8 cellular contexts compared by ENCODE assay signal in the genomic region with DNA sequence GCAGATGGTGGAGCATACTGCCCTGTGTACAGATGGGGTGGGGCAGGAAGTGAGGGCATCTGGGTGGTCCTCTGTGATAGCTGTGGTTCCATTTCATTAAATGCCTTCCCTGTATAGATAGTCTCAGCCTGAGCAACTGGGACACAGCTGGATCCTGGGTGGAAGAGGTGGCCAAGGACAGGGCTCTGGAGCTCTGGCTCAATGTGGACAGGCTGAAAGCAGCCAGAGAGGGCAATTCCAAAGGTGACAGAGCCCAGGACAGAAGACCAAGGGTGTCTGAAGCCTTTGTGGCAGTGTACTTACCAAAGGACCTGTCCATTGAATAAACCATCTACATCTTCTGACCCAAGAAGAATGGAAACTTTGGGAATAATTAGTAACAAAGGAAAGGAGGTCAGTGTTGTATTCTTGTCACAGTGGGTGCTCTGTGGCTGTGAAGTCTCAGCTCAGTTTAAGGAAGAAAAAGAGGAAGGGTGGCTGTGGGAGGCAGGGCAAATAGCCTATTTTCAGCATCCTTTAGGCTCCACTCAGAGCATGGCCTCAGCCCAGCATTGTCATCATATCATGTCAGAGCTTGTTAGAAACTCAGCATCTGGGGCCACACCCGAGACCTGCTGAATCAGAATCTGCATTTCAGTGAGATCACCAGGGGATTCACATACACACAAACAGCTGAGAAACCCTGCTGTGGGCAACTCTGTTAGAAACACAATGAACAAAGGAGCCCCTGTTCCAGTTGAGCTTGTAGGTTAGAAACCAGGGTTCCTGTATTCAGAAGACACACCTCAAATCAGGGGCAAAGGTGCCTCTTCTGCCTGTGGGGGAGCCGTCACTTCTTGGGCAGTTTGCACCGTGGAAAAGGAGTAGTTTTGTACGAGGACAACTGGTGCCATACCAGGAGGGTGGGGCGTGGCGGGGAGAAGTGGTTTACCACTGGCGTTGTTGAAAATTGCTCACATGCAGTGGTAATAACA.
A peak's percentile ranks its signal among the peaks of the same experiment; 100 is the strongest.
DNase-seq lines count a peak whose midpoint lies in the region; ATAC-seq and TF ChIP-seq lines count a peak whose summit lies in the region.

No MANE protein-coding gene starts in this region.

- H2AFZ ChIP-seq in ACC112 (ENCODE audit: low read length, unreplicated experiment): no peak overlapping the region

- ATAC-seq in GM19372 (IDR thresholded peaks at IDR 0.05; ENCODE audit: low read depth, unreplicated experiment): peak; percentile 28
- peak; percentile 40 for ATAC-seq in HG03460 (IDR thresholded peaks at IDR 0.05; ENCODE audit: unreplicated experiment)

- no peak for TF ChIP-seq CTCF in fibroblast of pulmonary artery (IDR thresholded peaks at IDR 0.05; ENCODE audit: low read length, missing control alignments)

- H3K4me1 ChIP-seq in ACC112 (ENCODE audit: control insufficient read depth, insufficient read depth, low read length, unreplicated experiment): peaks cover 31% of the 10 kb centered on the region

- no peaks in the 10 kb centered on the region for H3K27me3 ChIP-seq in ACC112 (ENCODE audit: insufficient read depth, low read length)

- H3K27ac ChIP-seq in ACC112 (ENCODE audit: low read depth, low read length): peak overlapping the region; percentile 40; the same call in 1 of the 2 replicates

- no peaks in the 10 kb centered on the region for H3K79me2 ChIP-seq in ACC112 (ENCODE audit: control insufficient read depth, insufficient read depth, low read length, unreplicated experiment)

- peak; percentile 51 to 73 for DNase-seq in activated CD4-positive, alpha-beta T cell treated with anti-CD3 and anti-CD28 coated beads, Interleukin-2, amount 50 U/mL, for 24 hours (ENCODE audit: low read depth in 1 of 2, low spot score in 1 of 2)
- DNase-seq in fibroblast of pulmonary artery (ENCODE audit: low read depth) (peak; percentile 50), G401 (ENCODE audit: low spot score) (no peak), HUDEP-2 (lab: John Stamatoyannopoulos, UW; ENCODE audit: unreplicated experiment in 76 of 76) (no peak)
- peak; percentile 68 to 78 for DNase-seq in stimulated activated CD4-positive, alpha-beta T cell treated with anti-CD3 and anti-CD28 coated beads, Interleukin-2, amount 100 ng/mL, for 24 hours

- H3K36me3 ChIP-seq in ACC112 (ENCODE audit: insufficient read depth, low read length): peaks cover 17% of the 10 kb centered on the region

- no peak overlapping the region for H3K4me3 ChIP-seq in ACC112 (ENCODE audit: low read depth, low read length)
- no peak overlapping the region for H3K4me3 ChIP-seq in fibroblast of pulmonary artery (replicated peaks; ENCODE audit: low read depth, low read length)

- in situ Hi-C loops in G401 (cut with HindIII; ENCODE audit: low sequenced_read_pairs): no loop called here

Comparison
In these comparisons a context has a peak if more than half of its experiments do, and no peak if none do; other contexts are left out.
1. DNase-seq: peak in activated CD4-positive, alpha-beta T cell treated with anti-CD3 and anti-CD28 coated beads, Interleukin-2, amount 50 U/mL, for 24 hours (2 of 2), fibroblast of pulmonary artery (single experiment) and stimulated activated CD4-positive, alpha-beta T cell treated with anti-CD3 and anti-CD28 coated beads, Interleukin-2, amount 100 ng/mL, for 24 hours (2 of 2); none in G401 (single experiment) and HUDEP-2 (0 of 76).